12 cellular contexts compared by ENCODE assay signal in the genomic region with DNA sequence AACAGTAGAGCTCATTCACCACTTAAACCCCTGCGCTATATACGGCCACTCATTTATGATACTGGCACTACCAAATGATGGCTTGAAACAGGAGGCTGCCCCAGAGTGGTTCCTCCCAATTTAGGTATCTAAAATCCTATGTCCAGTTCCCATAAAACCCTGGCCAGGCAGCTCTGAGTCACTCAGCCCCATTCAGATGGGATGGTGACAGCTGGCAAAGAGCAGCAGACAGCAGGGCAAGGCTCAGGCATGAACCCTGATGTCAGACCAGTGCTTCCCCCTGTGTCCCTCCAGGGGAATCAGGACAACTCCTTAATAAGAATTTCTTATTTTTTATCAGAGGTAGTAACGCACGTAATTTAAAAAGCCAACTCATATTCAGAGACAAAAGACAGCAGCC.
DNase-seq lines count a peak whose midpoint lies in the region; ATAC-seq and TF ChIP-seq lines count a peak whose summit lies in the region.
"Had no signal": no experiment of that assay in that cellular context is flagged by ENCODE, and none has a peak within 500 bp of the region (broad histone marks: within the 10 kb centered on the region; RNA-seq: fewer than 3 reads in every experiment).

No MANE protein-coding gene starts in this region.

- no peak overlapping the region for H2AFZ ChIP-seq in hepatocyte

- no peak for ATAC-seq in HG03039 (IDR thresholded peaks at IDR 0.05; ENCODE audit: unreplicated experiment)
- ATAC-seq in CD8-positive, alpha-beta T cell, result no peak

- CTCF ChIA-PET in CD8-positive, alpha-beta T cell (lab: Charles Lee), result interaction anchor here (1.5 kb wide), 1 partner anchor 10 kb away, joined by 3 read pairs; no protein-coding TSS in a partner anchor

- no peaks in the 10 kb centered on the region for H3K27me3 ChIP-seq in adrenal gland
- no peaks in the 10 kb centered on the region for H3K27me3 ChIP-seq in hepatocyte
- no peaks in the 10 kb centered on the region for H3K27me3 ChIP-seq in rectal smooth muscle tissue (ENCODE audit: control insufficient read depth, insufficient read depth, low read length)
- no peaks in the 10 kb centered on the region for H3K27me3 ChIP-seq in CD8-positive, alpha-beta T cell (ENCODE audit: insufficient read depth, low read length)
- H3K27me3 ChIP-seq: BE2C had no signal

- no peak overlapping the region for H3K27ac Mint-ChIP-seq in CD8-positive, alpha-beta T cell
- H3K27ac Mint-ChIP-seq: activated naive CD8-positive, alpha-beta T cell had no signal

- H3K4me2 ChIP-seq in hepatocyte, result no peak overlapping the region

- TF ChIP-seq POLR2A in adrenal gland (IDR thresholded peaks at IDR 0.05), result no peak

- POLR2A ChIA-PET in CD8-positive, alpha-beta T cell (lab: Charles Lee), result interaction anchor here (0.5 kb wide), 1 partner anchor 12 kb away, joined by 3 read pairs; no protein-coding TSS in a partner anchor

- H3K9me2 ChIP-seq in hepatocyte (replicated peaks; ENCODE audit: insufficient read depth), result no peaks in the 10 kb centered on the region

- TF ChIP-seq CTCF in adrenal gland (IDR thresholded peaks at IDR 0.05) (no peak), hepatocyte (IDR thresholded peaks at IDR 0.05; ENCODE audit: poor library complexity) (no peak)
- no peak for TF ChIP-seq CTCF in CD8-positive, alpha-beta T cell (IDR thresholded peaks at IDR 0.05)

- no peak overlapping the region for H3K9ac ChIP-seq in rectal smooth muscle tissue (ENCODE audit: low read length)

- H3K9me3 ChIP-seq in adrenal gland (replicated peaks in 1 of 3), result no peaks in the 10 kb centered on the region
- H3K9me3 ChIP-seq in hepatocyte (ENCODE audit: low read depth), result no peaks in the 10 kb centered on the region
- no peaks in the 10 kb centered on the region for H3K9me3 ChIP-seq in CD8-positive, alpha-beta T cell (ENCODE audit: low read length)
- H3K9me3 ChIP-seq: BE2C had no signal

- no peaks in the 10 kb centered on the region for H3K27me3 Mint-ChIP-seq in CD8-positive, alpha-beta T cell (ENCODE audit: low read depth)
- H3K27me3 Mint-ChIP-seq: activated naive CD8-positive, alpha-beta T cell had no signal

- no peaks in the 10 kb centered on the region for H3K4me1 Mint-ChIP-seq in CD8-positive, alpha-beta T cell (ENCODE audit: low read depth)

- no peaks in the 10 kb centered on the region for H4K20me1 ChIP-seq in hepatocyte (ENCODE audit: insufficient read depth, poor library complexity, severe bottlenecking)

- intact Hi-C loops in adrenal gland (cut with DNase I), result no loop called here
- intact Hi-C loops in CD8-positive, alpha-beta T cell (cut with DNase I, micrococcal nuclease), result no loop called here

- H3K9me3 Mint-ChIP-seq in CD8-positive, alpha-beta T cell, result no peaks in the 10 kb centered on the region

- H3K4me1 ChIP-seq in adrenal gland (replicated peaks in 1 of 2), result no peaks in the 10 kb centered on the region
- peaks cover 47% of the 10 kb centered on the region for H3K4me1 ChIP-seq in hepatocyte (ENCODE audit: insufficient read depth)
- H3K4me1 ChIP-seq in rectal smooth muscle tissue (ENCODE audit: control insufficient read depth, insufficient read depth, low read length), result peaks cover 34% of the 10 kb centered on the region
- no peaks in the 10 kb centered on the region for H3K4me1 ChIP-seq in CD8-positive, alpha-beta T cell (ENCODE audit: insufficient read depth, low read length)

- H3K36me3 ChIP-seq in adrenal gland (replicated peaks in 1 of 2), result no peaks in the 10 kb centered on the region
- H3K36me3 ChIP-seq in hepatocyte (replicated peaks; ENCODE audit: insufficient read depth, low read depth), result no peaks in the 10 kb centered on the region
- no peaks in the 10 kb centered on the region for H3K36me3 ChIP-seq in rectal smooth muscle tissue (ENCODE audit: control insufficient read depth, insufficient read depth, low read length)
- no peaks in the 10 kb centered on the region for H3K36me3 ChIP-seq in CD8-positive, alpha-beta T cell (ENCODE audit: insufficient read depth, low read length)
- H3K36me3 ChIP-seq: BE2C had no signal

- H3K36me3 Mint-ChIP-seq in CD8-positive, alpha-beta T cell, result no peaks in the 10 kb centered on the region
- H3K36me3 Mint-ChIP-seq: activated naive CD8-positive, alpha-beta T cell had no signal

- H3K4me3 ChIP-seq in adrenal gland (no peak overlapping the region), hepatocyte (no peak overlapping the region), rectal smooth muscle tissue (ENCODE audit: low read length) (no peak overlapping the region)
- no peak overlapping the region for H3K4me3 ChIP-seq in CD8-positive, alpha-beta T cell (ENCODE audit: low read depth, low read length)
- H3K4me3 ChIP-seq: lung had no signal

- WGBS in adrenal gland, 4 donors, result 85 to 93% (median 88%) methylated on average over 4 of the region's 4 CpGs
- WGBS in hepatocyte (ENCODE audit: low lambda C conversion rate, missing lambda C conversion rate), result 87% methylated on average over 4 of the region's 4 CpGs

- no peak overlapping the region for H3K4me3 Mint-ChIP-seq in CD8-positive, alpha-beta T cell
- H3K4me3 Mint-ChIP-seq: activated naive CD8-positive, alpha-beta T cell had no signal

- H3K27ac ChIP-seq in adrenal gland (no peak overlapping the region), hepatocyte (peak overlapping the region; percentile 94), rectal smooth muscle tissue (ENCODE audit: low read depth, low read length) (peak overlapping the region; percentile 90)
- H3K27ac ChIP-seq in CD8-positive, alpha-beta T cell (ENCODE audit: low read depth, low read length), result no peak overlapping the region

- H3K79me2 ChIP-seq in hepatocyte, result no peaks in the 10 kb centered on the region

- DNase-seq in EH (ENCODE audit: low read depth), result peak; percentile 42
- DNase-seq in adrenal gland, result peak in 4 of 7 donors; percentile 13 to 56 (median 28)
- peak; percentile 32 for DNase-seq in hepatocyte (ENCODE audit: low spot score)
- DNase-seq in CD8-positive, alpha-beta T cell, result no peak
- DNase-seq in NCI-H128 (lab: John Stamatoyannopoulos, UW; ENCODE audit: unreplicated experiment), result no peak
- DNase-seq in HK-2 (ENCODE audit: unreplicated experiment), result no peak
- DNase-seq: BE2C, T-helper 9 cell had no signal

Comparison
In these comparisons a context has a peak if more than half of its experiments do, and no peak if none do; other contexts are left out.
1. DNase-seq: peak in EH (single experiment), adrenal gland (4 of 7) and hepatocyte (single experiment); none in CD8-positive, alpha-beta T cell (0 of 7), NCI-H128 (single experiment) and HK-2 (single experiment).
2. H3K27ac ChIP-seq: peak in hepatocyte (single experiment) and rectal smooth muscle tissue (single experiment); none in adrenal gland (0 of 5) and CD8-positive, alpha-beta T cell (single experiment).